8 cellular contexts compared by ENCODE assay signal in the genomic region with DNA sequence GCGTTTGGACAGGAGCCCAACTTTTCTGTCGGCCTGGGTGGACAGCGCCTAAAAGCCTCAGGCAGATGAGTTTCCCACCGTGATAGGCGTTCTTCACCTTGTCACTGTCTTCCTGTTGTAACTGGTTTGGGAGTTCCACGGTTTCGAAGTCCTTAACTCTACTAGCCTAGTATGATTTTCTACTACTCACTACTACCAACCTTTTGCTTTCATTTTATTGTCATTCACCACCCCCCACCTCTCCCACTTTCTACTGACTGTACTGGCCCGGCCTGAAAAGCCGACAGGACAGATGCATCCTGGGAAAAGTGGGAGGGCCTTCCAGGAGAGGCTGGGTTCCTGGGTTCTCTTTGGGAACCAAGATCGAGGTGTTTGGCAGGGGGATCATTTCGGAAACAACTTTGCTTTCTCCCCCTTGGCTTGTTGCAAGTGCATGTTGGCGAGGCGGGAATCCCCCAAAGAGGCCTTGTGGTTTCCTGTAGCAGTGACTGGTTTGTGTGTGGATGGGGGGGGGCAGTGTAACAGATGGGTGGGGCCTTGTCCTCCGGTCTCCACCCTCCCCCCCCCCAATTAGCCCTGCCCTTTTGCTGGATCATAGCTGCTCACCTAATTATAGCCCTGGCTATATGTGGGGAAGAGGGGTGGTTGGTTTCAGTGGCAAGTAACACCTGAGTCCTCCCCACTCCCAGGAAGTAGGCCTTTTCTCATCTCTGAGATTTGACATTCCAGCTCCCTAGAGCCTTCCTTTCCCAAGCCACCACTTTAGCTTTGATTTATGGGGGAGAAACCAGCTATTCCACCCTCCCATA. TPM values are rescaled to one million over a fixed set of nuclear protein-coding genes. Genes with fewer than 3 reads are reported as not detected.
DNase-seq lines count a peak whose midpoint lies in the region; ATAC-seq lines count a peak whose summit lies in the region.

No MANE protein-coding gene starts in this region.

- peak; percentile 25 for ATAC-seq in GM21825 (IDR thresholded peaks at IDR 0.05; ENCODE audit: unreplicated experiment)
- ATAC-seq in HG03039 (IDR thresholded peaks at IDR 0.05; ENCODE audit: unreplicated experiment): no peak

- DNase-seq in AG08396 (ENCODE audit: low spot score) (peak; percentile 86), NCI-H226 (peak; percentile 68), cerebellum (ENCODE audit: low spot score) (peak; percentile 63), kidney glomerular epithelial cell (lab: John Stamatoyannopoulos, UW) (peak; percentile 75)
- peak; percentile 77 for DNase-seq in activated CD4-positive, alpha-beta T cell treated with anti-CD3 and anti-CD28 coated beads for 1 hour
- peak; percentile 62 to 76 for DNase-seq in stimulated activated CD4-positive, alpha-beta T cell treated with anti-CD3 and anti-CD28 coated beads, Interleukin-1b, Interleukin-23, amount 100 ng/mL, for 1 hour (ENCODE audit: low read depth in 2 of 2)

RNA-seq across cellular contexts. Expression of a gene that starts 1.4 kb away (rescaled TPM):
- 81.6 TPM for total RNA-seq in cerebellum

RNA-seq across cellular contexts. Expression of a gene that starts 6.3 kb away (rescaled TPM):
- total RNA-seq in cerebellum: 29.2 TPM

RNA-seq across cellular contexts. Expression of a gene that starts 14.4 kb away (rescaled TPM):
- 1.5 TPM for total RNA-seq in cerebellum

RNA-seq across cellular contexts. Expression of a gene that starts 20.3 kb away (rescaled TPM):
- total RNA-seq in cerebellum: 35.4 TPM

RNA-seq across cellular contexts. Expression of a gene that starts 27.3 kb away (rescaled TPM):
- total RNA-seq in cerebellum: 0.18 TPM
